15 cellular contexts compared by ENCODE assay signal in the genomic region with DNA sequence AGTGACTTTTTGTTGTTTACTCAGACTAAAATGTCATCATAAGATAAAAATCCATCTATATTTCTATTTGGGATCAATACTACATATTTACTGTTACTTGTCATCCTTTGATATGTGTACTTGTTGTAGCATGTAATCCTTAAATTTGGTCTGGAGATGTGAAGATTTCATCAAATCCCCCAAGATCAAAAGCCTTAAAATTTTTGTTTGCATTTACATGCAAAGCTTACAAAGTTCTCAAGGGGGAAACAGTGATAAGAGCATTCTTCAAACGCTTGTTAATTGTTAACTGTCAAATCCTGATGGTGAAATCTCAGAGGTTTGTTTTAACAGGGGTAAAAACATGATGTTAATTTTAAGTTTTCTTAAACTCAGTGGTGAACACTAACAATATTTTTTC.
DNase-seq lines count a peak whose midpoint lies in the region; ATAC-seq and TF ChIP-seq lines count a peak whose summit lies in the region.
"Had no signal": no experiment of that assay in that cellular context is flagged by ENCODE, and none has a peak within 500 bp of the region (broad histone marks: within the 10 kb centered on the region; RNA-seq: fewer than 3 reads in every experiment).

No MANE protein-coding gene starts in this region.

- 0% methylated on average over 1 of the region's 1 CpG for WGBS in ectodermal cell, 2 experiments
- 53 to 75% (median 58%) methylated on average over 1 of the region's 1 CpG for WGBS in spleen, 5 donors

- DNase-seq in Caco-2 (peak in 1 of 2 experiments; percentile 32), mesothelial cell of epicardium (ENCODE audit: low spot score in 2 of 2, unreplicated experiment in 2 of 2) (no peak), spleen (no peak)
- DNase-seq: COR-L47, EL, NCI-H146, NCI-H2227 treated with DMSO at 0.1 percent for 48 hours, Peyer's patch, Right ventricle myocardium superior had no signal

- no peak overlapping the region for H3K4me3 ChIP-seq in Caco-2 (ENCODE audit: low read depth, low read length)
- peak overlapping the region; percentile 22; the same call in 1 of the 2 replicates for H3K4me3 ChIP-seq in HUES6 (ENCODE audit: low read depth, low read length)
- H3K4me3 ChIP-seq in ectodermal cell (ENCODE audit: insufficient read depth, low read depth, low read length), result no peak overlapping the region
- no peak overlapping the region for H3K4me3 ChIP-seq in spleen
- H3K4me3 ChIP-seq: Peyer's patch, SK-N-MC had no signal

- peak overlapping the region; percentile 54 for H3K9ac ChIP-seq in HUES6 (ENCODE audit: low read length)
- H3K9ac ChIP-seq: KMS-11 had no signal

- H3K27me3 Mint-ChIP-seq in Caco-2 (ENCODE audit: insufficient read depth, unreplicated experiment), result no peaks in the 10 kb centered on the region
- no peaks in the 10 kb centered on the region for H3K27me3 Mint-ChIP-seq in mesothelial cell of epicardium (ENCODE audit: low read depth)

- ATAC-seq in GM19467 (IDR thresholded peaks at IDR 0.05; ENCODE audit: unreplicated experiment), result no peak
- no peak for ATAC-seq in GM18502 (IDR thresholded peaks at IDR 0.05; ENCODE audit: poor library complexity, unreplicated experiment)

- H3K27ac ChIP-seq in HUES6 (ENCODE audit: low read depth, low read length) (peak overlapping the region; percentile 90), ectodermal cell (ENCODE audit: insufficient read depth, low read depth, low read length, poor library complexity, severe bottlenecking) (peak overlapping the region; percentile 36), spleen (no peak overlapping the region)
- H3K27ac ChIP-seq: KMS-11, Peyer's patch, SK-N-MC had no signal

- H3K4me1 ChIP-seq in Caco-2, result peaks cover 23% of the 10 kb centered on the region
- H3K4me1 ChIP-seq in HUES6 (ENCODE audit: control insufficient read depth, insufficient read depth, low read length), result peaks cover 46% of the 10 kb centered on the region
- H3K4me1 ChIP-seq in ectodermal cell (ENCODE audit: control insufficient read depth, insufficient read depth, low read length), result peaks cover 13% of the 10 kb centered on the region
- no peaks in the 10 kb centered on the region for H3K4me1 ChIP-seq in spleen
- H3K4me1 ChIP-seq: Peyer's patch had no signal

- H3K4me3 Mint-ChIP-seq in Caco-2 (ENCODE audit: unreplicated experiment), result peak overlapping the region; percentile 33
- H3K4me3 Mint-ChIP-seq in mesothelial cell of epicardium, result no peak overlapping the region

- H3K36me3 Mint-ChIP-seq in Caco-2 (ENCODE audit: insufficient read depth, unreplicated experiment) (no peaks in the 10 kb centered on the region), mesothelial cell of epicardium (no peaks in the 10 kb centered on the region)

- no peak for TF ChIP-seq CTCF in Caco-2 (IDR thresholded peaks at IDR 0.05; ENCODE audit: insufficient read depth in 1 of 2, low read depth in 1 of 2, low read length in 1 of 2, severe bottlenecking in 1 of 2, unreplicated experiment in 1 of 2)
- TF ChIP-seq CTCF in mesothelial cell of epicardium (IDR thresholded peaks at IDR 0.05; ENCODE audit: unreplicated experiment), result no peak
- TF ChIP-seq CTCF in spleen (IDR thresholded peaks at IDR 0.05 in 8 of 11, conservative IDR thresholded peaks at IDR 0.05 in 3 of 11), result no peak

- no TSS peak for BruUV-seq in Caco-2 (replicated peaks; lab: Mats Ljungman, UMichigan)

- intact Hi-C loops in Caco-2 (cut with micrococcal nuclease; ENCODE audit: unreplicated experiment), result loop anchor here (2.0 to 5.0 kb wide), 4 partner anchors 87 to 261 kb away; a partner anchor contains a TSS
- intact Hi-C loops in spleen (cut with DNase I; ENCODE audit: low total_unique reads), result no loop called here

- H3K9me3 ChIP-seq in Caco-2 (no peaks in the 10 kb centered on the region), HUES6 (ENCODE audit: control insufficient read depth, insufficient read depth, low read depth, low read length) (no peaks in the 10 kb centered on the region), ectodermal cell (ENCODE audit: control insufficient read depth, low read length) (no peaks in the 10 kb centered on the region), spleen (no peaks in the 10 kb centered on the region)
- H3K9me3 ChIP-seq: Peyer's patch had no signal

- H3K4me1 Mint-ChIP-seq in Caco-2 (ENCODE audit: low read depth, unreplicated experiment) (peaks cover 18% of the 10 kb centered on the region), mesothelial cell of epicardium (peaks cover 37% of the 10 kb centered on the region)

- H3K9me3 Mint-ChIP-seq in Caco-2 (ENCODE audit: unreplicated experiment), result no peaks in the 10 kb centered on the region
- no peaks in the 10 kb centered on the region for H3K9me3 Mint-ChIP-seq in mesothelial cell of epicardium

- POLR2A ChIA-PET in Caco-2 (lab: Charles Lee), result interaction anchor here (0.8 to 1.3 kb wide), 2 partner anchors 94 to 161 kb away, joined by 3 to 7 read pairs; no protein-coding TSS in a partner anchor

- H3K27ac Mint-ChIP-seq in Caco-2 (ENCODE audit: unreplicated experiment), result no peak overlapping the region
- peak overlapping the region; percentile 80 for H3K27ac Mint-ChIP-seq in mesothelial cell of epicardium

- TF ChIP-seq POLR2A in spleen (IDR thresholded peaks at IDR 0.05), result no peak

- H3K27me3 ChIP-seq in Caco-2 (replicated peaks; ENCODE audit: control insufficient read depth, insufficient read depth, low read length) (no peaks in the 10 kb centered on the region), HUES6 (ENCODE audit: control insufficient read depth, insufficient read depth, low read length) (no peaks in the 10 kb centered on the region), ectodermal cell (ENCODE audit: control insufficient read depth, insufficient read depth, low read length, poor library complexity, severe bottlenecking) (no peaks in the 10 kb centered on the region), spleen (replicated peaks in 1 of 7) (no peaks in the 10 kb centered on the region)
- H3K27me3 ChIP-seq: Peyer's patch had no signal

- CTCF ChIA-PET in Caco-2 (lab: Charles Lee), result interaction anchor here (1.2 kb wide), 1 partner anchor 162 kb away, joined by 4 read pairs; no protein-coding TSS in a partner anchor

- H3K36me3 ChIP-seq in Caco-2 (ENCODE audit: control insufficient read depth, insufficient read depth, low read length) (no peaks in the 10 kb centered on the region), HUES6 (ENCODE audit: control insufficient read depth, insufficient read depth, low read length) (no peaks in the 10 kb centered on the region), ectodermal cell (ENCODE audit: control insufficient read depth, insufficient read depth, low read length) (no peaks in the 10 kb centered on the region), spleen (no peaks in the 10 kb centered on the region)
- H3K36me3 ChIP-seq: Peyer's patch had no signal

Comparison
In these comparisons a context has a peak if more than half of its experiments do, and no peak if none do; other contexts are left out.
1. H3K27ac ChIP-seq: peak in HUES6 (single experiment) and ectodermal cell (single experiment); none in spleen (0 of 8).